In genomic region chr10:61564444-61564843, GRCh38 we compare ENCODE assay signal across 11 cellular contexts.
"Had no signal": no experiment of that assay in that cellular context is flagged by ENCODE, and none has a peak within 500 bp of the region (broad histone marks: within the 10 kb centered on the region; RNA-seq: fewer than 3 reads in every experiment).

No MANE protein-coding gene starts in this region.

- H3K27ac ChIP-seq: GM23248 had no signal

- DNase-seq: GM23248, GOT3, H7, H9, HCEC 1CT, HFFc6 had no signal

- H3K9me3 ChIP-seq: HAP-1 had no signal

- H3K4me2 ChIP-seq: GM23338 had no signal

- FAIRE-seq: H1, H54 had no signal

- H3K36me3 ChIP-seq: HAP-1 had no signal

- H2AFZ ChIP-seq: GM23248, GM23338 had no signal

- H3K4me3 ChIP-seq: GM23248, GM23338, HAP-1 had no signal

- H3K9ac ChIP-seq: GM23248 had no signal

- ATAC-seq: GM23338, HCT116 had no signal
